ENCODE assay signal across 8 cellular contexts in the genomic region with DNA sequence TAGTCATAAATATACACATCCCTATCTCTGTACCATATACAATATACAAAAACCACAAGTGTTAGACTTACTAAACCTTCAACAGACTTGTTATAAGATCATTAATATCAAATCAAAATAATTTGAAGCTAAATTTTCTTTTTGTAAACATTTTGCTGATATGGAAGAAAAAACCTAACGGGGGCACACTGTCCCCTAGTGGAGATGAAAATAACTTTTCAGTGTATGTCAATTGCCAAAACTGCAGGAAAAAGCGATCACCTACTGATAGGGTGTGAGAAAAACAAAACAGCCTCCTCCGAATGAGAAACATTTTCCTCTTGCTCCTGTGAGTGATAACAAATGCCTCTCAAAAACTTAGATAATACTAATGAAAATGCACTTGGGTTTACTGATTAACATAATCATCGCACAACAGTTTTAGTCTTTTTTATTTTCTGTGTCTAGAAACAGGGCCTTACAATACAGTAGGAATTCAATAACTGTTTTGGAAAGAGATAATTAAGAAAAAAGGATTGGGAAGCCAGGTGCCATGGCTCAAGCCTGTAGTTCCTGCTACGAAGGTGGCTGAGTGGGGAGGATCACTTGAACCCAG.
DNase-seq lines count a peak whose midpoint lies in the region; ATAC-seq and TF ChIP-seq lines count a peak whose summit lies in the region.

No MANE protein-coding gene starts in this region.

- no peaks in the 10 kb centered on the region for H3K9me2 ChIP-seq in MM.1S (replicated peaks; ENCODE audit: insufficient read depth, low read length)

- H3K27me3 Mint-ChIP-seq in neural progenitor cell (ENCODE audit: insufficient read depth, low read depth), result no peaks in the 10 kb centered on the region
- no peaks in the 10 kb centered on the region for H3K27me3 Mint-ChIP-seq in activated CD8-positive, alpha-beta memory T cell treated with anti-CD3 and anti-CD28 coated beads, Interleukin-2, amount 10 ng/mL, durations not matched to agents 7 days and 5 days

- no peak for ATAC-seq in esophagus mucosa
- no peak for ATAC-seq in activated CD8-positive, alpha-beta memory T cell treated with anti-CD3 and anti-CD28 coated beads, Interleukin-2, amount 10 ng/mL, durations not matched to agents 7 days and 5 days

- H3K27ac ChIP-seq in MM.1S (ENCODE audit: low read length) (no peak overlapping the region), coronary artery (no peak overlapping the region), neural progenitor cell (no peak overlapping the region)

- TF ChIP-seq CTCF in GM10266 (IDR thresholded peaks at IDR 0.05; ENCODE audit: control insufficient read depth, insufficient read depth, low read depth, missing control alignments) (peak; percentile 10), MM.1S (IDR thresholded peaks at IDR 0.05; ENCODE audit: low read length) (peak; percentile 52), coronary artery (IDR thresholded peaks at IDR 0.05) (peak; percentile 54), neural progenitor cell (IDR thresholded peaks at IDR 0.05) (peak; percentile 77)

- H3K27me3 ChIP-seq in MM.1S (replicated peaks; ENCODE audit: insufficient read depth, low read length) (no peaks in the 10 kb centered on the region), neural progenitor cell (no peaks in the 10 kb centered on the region)

- peaks cover 12% of the 10 kb centered on the region for H3K4me1 Mint-ChIP-seq in neural progenitor cell
- H3K4me1 Mint-ChIP-seq in activated CD8-positive, alpha-beta memory T cell treated with anti-CD3 and anti-CD28 coated beads, Interleukin-2, amount 10 ng/mL, durations not matched to agents 7 days and 5 days, result no peaks in the 10 kb centered on the region

- H3K4me1 ChIP-seq in MM.1S (ENCODE audit: low read length), result no peaks in the 10 kb centered on the region
- peaks cover 8% of the 10 kb centered on the region for H3K4me1 ChIP-seq in neural progenitor cell

- H3K36me3 Mint-ChIP-seq in neural progenitor cell, result no peaks in the 10 kb centered on the region
- H3K36me3 Mint-ChIP-seq in activated CD8-positive, alpha-beta memory T cell treated with anti-CD3 and anti-CD28 coated beads, Interleukin-2, amount 10 ng/mL, durations not matched to agents 7 days and 5 days, result no peaks in the 10 kb centered on the region

- no peaks in the 10 kb centered on the region for H3F3A ChIP-seq in MM.1S (ENCODE audit: insufficient read depth, low read length)
- H3F3A ChIP-seq in neural progenitor cell (ENCODE audit: low read depth), result no peaks in the 10 kb centered on the region

- H3K79me2 ChIP-seq in MM.1S (ENCODE audit: low read length) (no peaks in the 10 kb centered on the region), neural progenitor cell (ENCODE audit: low read depth) (no peaks in the 10 kb centered on the region)

- no peak overlapping the region for H3K4me3 Mint-ChIP-seq in neural progenitor cell
- no peak overlapping the region for H3K4me3 Mint-ChIP-seq in activated CD8-positive, alpha-beta memory T cell treated with anti-CD3 and anti-CD28 coated beads, Interleukin-2, amount 10 ng/mL, durations not matched to agents 7 days and 5 days

- DNase-seq in GM10266 (ENCODE audit: extremely low spot score) (no peak), MM.1S (no peak), coronary artery (ENCODE audit: low spot score) (no peak), neural progenitor cell (ENCODE audit: low spot score) (peak; percentile 25), G401 (ENCODE audit: low spot score) (no peak)
- DNase-seq in stimulated activated CD4-positive, alpha-beta T cell treated with anti-CD3 and anti-CD28 coated beads, Interleukin-12 subunit alpha, Interleukin-12 subunit beta, amount 100 ng/mL, for 4 hours, result no peak
- DNase-seq in activated CD8-positive, alpha-beta memory T cell treated with anti-CD3 and anti-CD28 coated beads, Interleukin-2, amount 10 ng/mL, durations not matched to agents 7 days and 5 days, result no peak

- no peak overlapping the region for H3K4me2 ChIP-seq in MM.1S (ENCODE audit: low read depth, low read length)
- no peak overlapping the region for H3K4me2 ChIP-seq in neural progenitor cell

- in situ Hi-C loops in G401 (cut with HindIII; ENCODE audit: low sequenced_read_pairs), result no loop called here

- H2AFZ ChIP-seq in MM.1S (ENCODE audit: low read length) (no peak overlapping the region), neural progenitor cell (replicated peaks) (no peak overlapping the region)

- no peaks in the 10 kb centered on the region for H3K9me3 ChIP-seq in MM.1S (replicated peaks; ENCODE audit: insufficient read depth, low read length)
- no peaks in the 10 kb centered on the region for H3K9me3 ChIP-seq in neural progenitor cell (ENCODE audit: low read depth)

- no peaks in the 10 kb centered on the region for H4K20me1 ChIP-seq in MM.1S (ENCODE audit: insufficient read depth, low read length)
- H4K20me1 ChIP-seq in neural progenitor cell (ENCODE audit: low read depth), result no peaks in the 10 kb centered on the region

- peaks cover 10% of the 10 kb centered on the region for H3K9me3 Mint-ChIP-seq in neural progenitor cell
- H3K9me3 Mint-ChIP-seq in activated CD8-positive, alpha-beta memory T cell treated with anti-CD3 and anti-CD28 coated beads, Interleukin-2, amount 10 ng/mL, durations not matched to agents 7 days and 5 days (ENCODE audit: low read depth), result peaks cover 4% of the 10 kb centered on the region

- H3K27ac Mint-ChIP-seq in neural progenitor cell, result no peak overlapping the region
- no peak overlapping the region for H3K27ac Mint-ChIP-seq in activated CD8-positive, alpha-beta memory T cell treated with anti-CD3 and anti-CD28 coated beads, Interleukin-2, amount 10 ng/mL, durations not matched to agents 7 days and 5 days

- H3K4me3 ChIP-seq in MM.1S (ENCODE audit: low read length) (no peak overlapping the region), coronary artery (no peak overlapping the region), neural progenitor cell (no peak overlapping the region)

- H3K9ac ChIP-seq in MM.1S (ENCODE audit: low read length), result no peak overlapping the region
- no peak overlapping the region for H3K9ac ChIP-seq in neural progenitor cell

- CTCF ChIA-PET in activated CD8-positive, alpha-beta memory T cell treated with anti-CD3 and anti-CD28 coated beads, Interleukin-2, amount 10 ng/mL, durations not matched to agents 7 days and 5 days (lab: Charles Lee), result interaction anchor here (0.7 to 1.3 kb wide), 2 partner anchors 27 to 758 kb away, joined by 3 to 4 read pairs; no protein-coding TSS in a partner anchor

- no peaks in the 10 kb centered on the region for H3K36me3 ChIP-seq in MM.1S (replicated peaks; ENCODE audit: insufficient read depth, low read length)
- H3K36me3 ChIP-seq in neural progenitor cell, result no peaks in the 10 kb centered on the region

Comparison
In these comparisons a context has a peak if more than half of its experiments do, and no peak if none do; other contexts are left out.
1. CTCF ChIP-seq: peak in every context shown above with its lines; median percentile 77 in neural progenitor cell; 54 in coronary artery; 52 in MM.1S; 10 in GM10266.